ENCODE assay signal across 20 cellular contexts in genomic region chr5:28850320-28850921, GRCh38.
"Had no signal": no experiment of that assay in that cellular context is flagged by ENCODE, and none has a peak within 500 bp of the region (broad histone marks: within the 10 kb centered on the region; RNA-seq: fewer than 3 reads in every experiment).

No MANE protein-coding gene starts in this region.

- DNase-seq: activated CD4-positive, alpha-beta memory T cell treated with anti-CD3 and anti-CD28 coated beads for 36 hours; activated CD4-positive, alpha-beta T cell treated with anti-CD3 and anti-CD28 coated beads for 36 hours; activated CD8-positive, alpha-beta memory T cell treated with anti-CD3 and anti-CD28 coated beads, Interleukin-2, amount 10 ng/mL, durations not matched to agents 7 days and 5 days; activated naive CD4-positive, alpha-beta T cell treated with anti-CD3 and anti-CD28 coated beads, Interleukin-2, amount 10 ng/mL, durations not matched to agents 7 days and 5 days; activated T-cell treated with anti-CD3 and anti-CD28 coated beads, Interleukin-2, amount 50 U/mL, for 24 hours; colonic mucosa; glutamatergic neuron; hypothalamus; occipital lobe; right cardiac atrium; stimulated activated CD4-positive, alpha-beta T cell treated with anti-CD3 and anti-CD28 coated beads, Interleukin-4, amount 100 ng/mL, for 24 hours; stimulated activated naive CD4-positive, alpha-beta T cell treated with Interleukin-2 at 50 U/mL for 16 hours; substantia nigra; T1000; WERI-Rb-1 had no signal

- H3K4me1 ChIP-seq: ascending aorta, colonic mucosa, tibial nerve, vagina had no signal

- ATAC-seq: activated CD4-positive, alpha-beta T cell treated with anti-CD3 and anti-CD28 coated beads for 36 hours; activated CD8-positive, alpha-beta memory T cell treated with anti-CD3 and anti-CD28 coated beads, Interleukin-2, amount 10 ng/mL, durations not matched to agents 7 days and 5 days; esophagus mucosa; right cardiac atrium had no signal

- H3K36me3 ChIP-seq: ascending aorta, colonic mucosa, tibial nerve, vagina, WERI-Rb-1 had no signal

- H3K9me3 ChIP-seq: ascending aorta, colonic mucosa, tibial nerve, vagina had no signal

- H3K4me3 ChIP-seq: ascending aorta, colonic mucosa, skin epidermis, tibial nerve, vagina had no signal

- H3K27me3 ChIP-seq: ascending aorta, colonic mucosa, tibial nerve, vagina had no signal

- H3K27ac ChIP-seq: ascending aorta, colonic mucosa, skin epidermis, tibial nerve, vagina, WERI-Rb-1 had no signal
